ENCODE assay signal across 11 cellular contexts in the genomic region with DNA sequence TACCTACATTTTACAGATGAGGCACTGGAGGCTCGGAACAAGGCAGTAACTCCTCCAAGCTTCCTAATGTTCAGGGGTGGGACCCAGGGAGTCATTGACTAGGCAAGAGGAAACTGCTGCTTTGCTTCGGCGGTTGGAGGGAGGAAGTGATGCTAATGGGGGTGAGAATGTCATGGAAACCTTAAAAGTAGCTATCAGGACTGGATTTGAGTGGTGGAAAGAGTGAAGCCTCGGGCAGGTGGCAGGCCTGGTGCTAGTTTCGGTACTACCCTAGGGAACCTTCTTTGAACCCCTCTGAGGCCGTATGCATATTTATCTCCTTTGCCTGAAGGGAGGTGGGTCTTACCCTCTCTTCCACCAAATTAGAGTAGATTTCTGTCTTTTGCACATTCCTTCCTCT. TPM values are rescaled to one million over a fixed set of nuclear protein-coding genes. Genes with fewer than 3 reads are reported as not detected.
DNase-seq lines count a peak whose midpoint lies in the region; ATAC-seq and TF ChIP-seq lines count a peak whose summit lies in the region.
"Had no signal": no experiment of that assay in that cellular context is flagged by ENCODE, and none has a peak within 500 bp of the region (broad histone marks: within the 10 kb centered on the region; RNA-seq: fewer than 3 reads in every experiment).

No MANE protein-coding gene starts in this region.

- TF ChIP-seq POLR2A in lower leg skin (IDR thresholded peaks at IDR 0.05) = no peak

- H3K9me3 Mint-ChIP-seq in IgD-negative memory B cell (no peaks in the 10 kb centered on the region), progenitor cell of endocrine pancreas (ENCODE audit: low read depth) (no peaks in the 10 kb centered on the region)
- no peaks in the 10 kb centered on the region for H3K9me3 Mint-ChIP-seq in activated CD8-positive, alpha-beta T cell treated with anti-CD3 and anti-CD28 coated beads for 36 hours

- peak; percentile 65 for ATAC-seq in activated CD8-positive, alpha-beta T cell treated with anti-CD3 and anti-CD28 coated beads for 36 hours
- ATAC-seq in HG03045 (IDR thresholded peaks at IDR 0.05; ENCODE audit: unreplicated experiment) = no peak

- H3K27ac Mint-ChIP-seq in IgD-negative memory B cell (peak overlapping the region in 1 of 3 donors; percentile 67), progenitor cell of endocrine pancreas (no peak overlapping the region)
- peak overlapping the region; percentile 77 for H3K27ac Mint-ChIP-seq in activated CD8-positive, alpha-beta T cell treated with anti-CD3 and anti-CD28 coated beads for 36 hours

- H3K4me3 Mint-ChIP-seq in IgD-negative memory B cell (peak overlapping the region in 3 of 4 donors; percentile 64 to 92 (median 92)), progenitor cell of endocrine pancreas (ENCODE audit: low read depth) (peak overlapping the region; percentile 86)
- peak overlapping the region; percentile 78 for H3K4me3 Mint-ChIP-seq in activated CD8-positive, alpha-beta T cell treated with anti-CD3 and anti-CD28 coated beads for 36 hours

- TF ChIP-seq CTCF in activated CD8-positive, alpha-beta T cell treated with anti-CD3 and anti-CD28 coated beads for 36 hours (IDR thresholded peaks at IDR 0.05) = no peak
- TF ChIP-seq CTCF in progenitor cell of endocrine pancreas (IDR thresholded peaks at IDR 0.05; ENCODE audit: unreplicated experiment) = no peak
- no peak for TF ChIP-seq CTCF in lower leg skin (IDR thresholded peaks at IDR 0.05)

- H3K4me3 ChIP-seq in lower leg skin (ENCODE audit: low read depth, poor library complexity, severe bottlenecking) = no peak overlapping the region

- CTCF ChIA-PET in activated CD8-positive, alpha-beta T cell treated with anti-CD3 and anti-CD28 coated beads for 36 hours (lab: Charles Lee) = interaction anchor here (0.7 to 3.1 kb wide), 7 partner anchors 11 to 305 kb away, joined by 3 to 14 read pairs (median 4); a partner anchor contains a TSS

- DNase-seq in SIG-M5 treated with dmso at 0.1 percent for 504 hours (lab: John Stamatoyannopoulos, UW; ENCODE audit: unreplicated experiment) = peak; percentile 65
- DNase-seq in SIG-M5 (lab: John Stamatoyannopoulos, UW) = no peak
- DNase-seq in activated CD8-positive, alpha-beta T cell treated with anti-CD3 and anti-CD28 coated beads for 36 hours = peak; percentile 77
- no peak for DNase-seq in progenitor cell of endocrine pancreas (ENCODE audit: low spot score, unreplicated experiment)
- DNase-seq in NCI-H1436 (lab: John Stamatoyannopoulos, UW) = no peak
- no peak for DNase-seq in lower leg skin (ENCODE audit: low spot score in 2 of 2)
- DNase-seq: NCI-H524 treated with DMSO at 0.1 percent for 48 hours had no signal

- H3K36me3 Mint-ChIP-seq in IgD-negative memory B cell (no peaks in the 10 kb centered on the region), progenitor cell of endocrine pancreas (ENCODE audit: insufficient read depth) (peaks cover 6% of the 10 kb centered on the region)
- no peaks in the 10 kb centered on the region for H3K36me3 Mint-ChIP-seq in activated CD8-positive, alpha-beta T cell treated with anti-CD3 and anti-CD28 coated beads for 36 hours (ENCODE audit: low read depth)

- WGBS in lower leg skin, 2 donors = 50 to 58% methylated on average over 6 of the region's 6 CpGs

- intact Hi-C loops in activated CD8-positive, alpha-beta T cell treated with anti-CD3 and anti-CD28 coated beads for 36 hours (cut with micrococcal nuclease) = no loop called here
- intact Hi-C loops in lower leg skin (cut with DNase I; ENCODE audit: low total_unique reads) = no loop called here

- POLR2A ChIA-PET in activated CD8-positive, alpha-beta T cell treated with anti-CD3 and anti-CD28 coated beads for 36 hours (lab: Charles Lee) = interaction anchor here (0.6 to 1.7 kb wide), 5 partner anchors 11 to 966 kb away, joined by 3 to 12 read pairs (median 4); a partner anchor contains a TSS

- H3K4me1 Mint-ChIP-seq in IgD-negative memory B cell (peaks cover 11 to 17% (median 12%) of the 10 kb centered on the region in 3 donors), progenitor cell of endocrine pancreas (ENCODE audit: low read depth) (peaks cover 9% of the 10 kb centered on the region)
- peaks cover 31% of the 10 kb centered on the region for H3K4me1 Mint-ChIP-seq in activated CD8-positive, alpha-beta T cell treated with anti-CD3 and anti-CD28 coated beads for 36 hours (ENCODE audit: low read depth)

- H3K27me3 Mint-ChIP-seq in IgD-negative memory B cell (peaks cover 20% of the 10 kb centered on the region), progenitor cell of endocrine pancreas (peaks cover 5% of the 10 kb centered on the region)
- H3K27me3 Mint-ChIP-seq in activated CD8-positive, alpha-beta T cell treated with anti-CD3 and anti-CD28 coated beads for 36 hours = peaks cover 13% of the 10 kb centered on the region

RNA-seq across cellular contexts. Expression of a gene that starts 1.6 kb away (rescaled TPM):
- polyA plus RNA-seq in IgD-negative memory B cell = 1.3 TPM
- total RNA-seq in activated CD8-positive, alpha-beta T cell treated with anti-CD3 and anti-CD28 coated beads for 36 hours = 1 to 10 TPM; 8.2 to 9.1 TPM
- total RNA-seq in progenitor cell of endocrine pancreas (18.8 and 19.7 TPM in 2 replicates), lower leg skin (10 to 100 TPM; 36.9 to 56.9 (median 43.4) TPM)

RNA-seq across cellular contexts. Expression of a gene that starts 10.9 kb away (rescaled TPM):
- polyA plus RNA-seq in IgD-negative memory B cell = 0.13 TPM
- 1 to 10 TPM; 1.3 to 1.4 TPM for total RNA-seq in activated CD8-positive, alpha-beta T cell treated with anti-CD3 and anti-CD28 coated beads for 36 hours
- 5.1 and 5.7 TPM in 2 replicates for total RNA-seq in progenitor cell of endocrine pancreas
- total RNA-seq in lower leg skin = 1 to 10 TPM; 1.3 to 2.3 (median 1.8) TPM

RNA-seq across cellular contexts. Expression of a gene that starts 25.8 kb away (rescaled TPM):
- 48.0 TPM for polyA plus RNA-seq in IgD-negative memory B cell
- total RNA-seq in activated CD8-positive, alpha-beta T cell treated with anti-CD3 and anti-CD28 coated beads for 36 hours = 10 to 100 TPM; 11.6 to 13.3 TPM
- 77.4 and 83.9 TPM in 2 replicates for total RNA-seq in progenitor cell of endocrine pancreas
- total RNA-seq in lower leg skin = 10 to 100 TPM; 44.7 to 50.3 (median 48.3) TPM

RNA-seq across cellular contexts. Expression of a gene that starts 47.8 kb away (rescaled TPM):
- not detected for polyA plus RNA-seq in IgD-negative memory B cell
- under 1 TPM in 1 of 2 experiments, not detected in 1; 0.27 TPM for total RNA-seq in activated CD8-positive, alpha-beta T cell treated with anti-CD3 and anti-CD28 coated beads for 36 hours
- total RNA-seq in progenitor cell of endocrine pancreas (0.26 and 0.44 TPM in 2 replicates), lower leg skin (1 to 10 TPM in 2 of 4 donors, not detected in 2; 1.1 to 1.5 TPM)
- total RNA-seq: esophagus muscularis mucosa, mesenteric fat pad had no signal

RNA-seq across cellular contexts. Expression of a gene that starts 50.1 kb away (rescaled TPM):
- 19.9 TPM for polyA plus RNA-seq in IgD-negative memory B cell
- 10 to 100 TPM; 16.2 to 16.3 TPM for total RNA-seq in activated CD8-positive, alpha-beta T cell treated with anti-CD3 and anti-CD28 coated beads for 36 hours
- 59.3 and 64.3 TPM in 2 replicates for total RNA-seq in progenitor cell of endocrine pancreas
- 10 to 100 TPM; 26.0 to 60.7 (median 39.9) TPM for total RNA-seq in lower leg skin

Comparison
In these comparisons a context has a peak if more than half of its experiments do, and no peak if none do; other contexts are left out.
1. DNase-seq: peak in SIG-M5 treated with dmso at 0.1 percent for 504 hours (single experiment) and activated CD8-positive, alpha-beta T cell treated with anti-CD3 and anti-CD28 coated beads for 36 hours (single experiment); none in SIG-M5 (single experiment), progenitor cell of endocrine pancreas (single experiment), NCI-H1436 (single experiment) and lower leg skin (0 of 2).
2. Peak in every context shown above with its lines, with median percentiles within 50 percentile points of each other: H3K4me3 Mint-ChIP-seq.